Comparison of ENCODE assay signal across 1 cellular context in genomic region chr20:58695084-58695722, GRCh38.
TF ChIP-seq lines count a peak whose summit lies in the region.

No MANE protein-coding gene starts in this region.

TF ChIP-seq in GM12891, 5 proteins besides CTCF, POLR2A, EP300 and RAD21:
- TF ChIP-seq PAX5 (IDR thresholded peaks at IDR 0.05; ENCODE audit: insufficient read depth, low read length, severe bottlenecking) (no peak), POLR2AphosphoS5 (IDR thresholded peaks at IDR 0.05; ENCODE audit: low read depth, low read length) (no peak), SPI1 (IDR thresholded peaks at IDR 0.05; ENCODE audit: low read depth, low read length) (no peak), POU2F2 (IDR thresholded peaks at IDR 0.05; ENCODE audit: low read depth, low read length) (no peak), TAF1 (IDR thresholded peaks at IDR 0.05; ENCODE audit: low read depth, low read length) (no peak)
